In the genomic region with DNA sequence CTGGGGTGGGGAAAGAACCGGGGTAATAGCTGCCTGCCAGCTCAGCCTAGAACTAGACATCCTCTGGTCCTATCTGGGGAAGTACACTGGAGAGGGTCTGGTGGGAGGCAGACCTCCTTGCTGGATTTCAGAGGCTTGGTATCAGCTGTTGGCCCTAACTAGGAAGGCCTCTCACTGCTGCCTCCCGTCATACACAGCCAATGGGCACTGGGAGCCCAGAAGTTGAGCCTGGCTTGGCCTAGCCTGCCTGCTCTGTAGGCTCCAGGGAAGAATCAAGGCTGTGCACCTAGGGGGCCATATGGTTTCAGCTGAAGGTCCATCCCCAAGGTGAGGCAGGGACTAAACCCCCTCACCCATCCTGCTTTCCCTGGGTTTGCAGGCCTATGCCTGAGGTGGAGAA, we compare ENCODE assay signal across 20 cellular contexts. TPM values are rescaled to one million over a fixed set of nuclear protein-coding genes. Genes with fewer than 3 reads are reported as not detected.
"Had no signal": no experiment of that assay in that cellular context is flagged by ENCODE, and none has a peak within 500 bp of the region (broad histone marks: within the 10 kb centered on the region; RNA-seq: fewer than 3 reads in every experiment).

No MANE protein-coding gene starts in this region.

- H3K4me3 Mint-ChIP-seq: naive thymus-derived CD8-positive, alpha-beta T cell had no signal

- H3K9me3 Mint-ChIP-seq: naive thymus-derived CD8-positive, alpha-beta T cell had no signal

- H3K27me3 Mint-ChIP-seq: naive thymus-derived CD8-positive, alpha-beta T cell had no signal

- ATAC-seq: gastrocnemius medialis; heart right ventricle; mucosa of descending colon; naive thymus-derived CD8-positive, alpha-beta T cell; stimulated activated naive CD8-positive, alpha-beta T cell treated with anti-CD3 and anti-CD28 coated beads, Interleukin-15, Interleukin-2, amounts not matched to agents 100 U/mL and 50 U/mL, for 24 hours had no signal

- H3K27ac ChIP-seq: esophagus muscularis mucosa, gastrocnemius medialis, heart right ventricle, neutrophil, ovary, right atrium auricular region, tibial artery, upper lobe of left lung, uterus had no signal

- DNase-seq: cortex of kidney; dorsolateral prefrontal cortex; effector CD8-positive, alpha-beta T cell; gastrocnemius medialis; heart right ventricle; hypothalamus; kidney glomerular epithelial cell; mammary epithelial cell; mucosa of descending colon; naive thymus-derived CD8-positive, alpha-beta T cell; ovary; stimulated activated CD4-positive, alpha-beta T cell treated with anti-CD3 and anti-CD28 coated beads, Interleukin-2, amount 100 ng/mL, for 48 hours; stimulated activated naive CD8-positive, alpha-beta T cell treated with anti-CD3 and anti-CD28 coated beads, Interleukin-15, Interleukin-2, amounts not matched to agents 100 U/mL and 50 U/mL, for 24 hours; tibial artery; uterus had no signal

RNA-seq across cellular contexts. Expression of gene HPDL, which starts 17.8 kb away (rescaled TPM):
- total RNA-seq: right atrium auricular region, smooth muscle cell had no signal
